In genomic region chr3:35659808-35660207, GRCh38 we compare ENCODE assay signal across 11 cellular contexts. TPM values are rescaled to one million over a fixed set of nuclear protein-coding genes. Genes with fewer than 3 reads are reported as not detected.
DNase-seq lines count a peak whose midpoint lies in the region; ATAC-seq, FAIRE-seq and TF ChIP-seq lines count a peak whose summit lies in the region.
"Had no signal": no experiment of that assay in that cellular context is flagged by ENCODE, and none has a peak within 500 bp of the region (broad histone marks: within the 10 kb centered on the region; RNA-seq: fewer than 3 reads in every experiment).

No MANE protein-coding gene starts in this region.

- POLR2A ChIA-PET in OCI-LY7 (lab: Charles Lee), result interaction anchor here (1.2 to 4.7 kb wide), 3 partner anchors 14 to 211 kb away, joined by 3 to 22 read pairs (median 7); no protein-coding TSS in a partner anchor

- H3K36me3 ChIP-seq in OCI-LY7 (ENCODE audit: insufficient read depth, low read length) (no peaks in the 10 kb centered on the region), sigmoid colon (no peaks in the 10 kb centered on the region)

- CTCF ChIA-PET in OCI-LY7 (lab: Charles Lee; ENCODE audit: unreplicated experiment), result interaction anchor here (0.9 kb wide), 1 partner anchor 177 kb away, joined by 3 read pairs; no protein-coding TSS in a partner anchor

- peak overlapping the region; percentile 95; the same call in 1 of the 2 replicates for H2AFZ ChIP-seq in OCI-LY7 (ENCODE audit: low read length)

- intact Hi-C loops in OCI-LY7 (cut with micrococcal nuclease; ENCODE audit: unreplicated experiment), result loop anchor here (10.0 kb wide), 3 partner anchors 245 to 1645 kb away; no protein-coding TSS in a partner anchor
- intact Hi-C loops in sigmoid colon (cut with DNase I), result no loop called here

- no peak for FAIRE-seq in GM12891 (lab: Jason Lieb, UNC)

- no peaks in the 10 kb centered on the region for H4K20me1 ChIP-seq in OCI-LY7 (ENCODE audit: insufficient read depth, low read length)

- no peaks in the 10 kb centered on the region for H3K9me3 ChIP-seq in OCI-LY7 (ENCODE audit: low read length)
- H3K9me3 ChIP-seq in sigmoid colon, result no peaks in the 10 kb centered on the region

- H3K9me2 ChIP-seq in OCI-LY7 (ENCODE audit: insufficient read depth, low read length), result no peaks in the 10 kb centered on the region

- peaks cover 64% of the 10 kb centered on the region for H3K4me1 ChIP-seq in OCI-LY7 (ENCODE audit: insufficient read depth, low read length, poor library complexity, severe bottlenecking)
- H3K4me1 ChIP-seq in sigmoid colon, result peaks cover 0 to 7% (median 6%) of the 10 kb centered on the region in 4 donors

- TF ChIP-seq CTCF in OCI-LY7 (conservative IDR thresholded peaks at IDR 0.05; ENCODE audit: low read length) (peak; percentile 86), sigmoid colon (IDR thresholded peaks at IDR 0.05) (no peak)

- TF ChIP-seq POLR2A in GM12891 (IDR thresholded peaks at IDR 0.05; ENCODE audit: low read depth, low read length) (no peak), sigmoid colon (IDR thresholded peaks at IDR 0.05) (no peak)

- peak overlapping the region; percentile 55 for H3K4me2 ChIP-seq in OCI-LY7 (ENCODE audit: low read length)

- BruUV-seq in OCI-LY7 (replicated peaks; lab: Mats Ljungman, UMichigan), result no TSS peak

- DNase-seq in A172 (ENCODE audit: low spot score) (peak; percentile 5), OCI-LY7 (ENCODE audit: low spot score) (peak; percentile 86), glomerular visceral epithelial cell (ENCODE audit: extremely low spot score) (peak; percentile 18), GM12891 (ENCODE audit: insufficient read length, low spot score) (no peak), amygdala (lab: John Stamatoyannopoulos, UW) (no peak), sigmoid colon (no peak)
- DNase-seq: activated CD4-positive, alpha-beta T cell treated with anti-CD3 and anti-CD28 coated beads, Interleukin-2, amount 50 U/mL, for 1 hour; effector memory CD8-positive, alpha-beta T cell had no signal

- H3K27me3 ChIP-seq in sigmoid colon, result no peaks in the 10 kb centered on the region

- H3K4me3 ChIP-seq in OCI-LY7 (ENCODE audit: low read depth, low read length, poor library complexity, severe bottlenecking), result no peak overlapping the region
- no peak overlapping the region for H3K4me3 ChIP-seq in sigmoid colon

- no peak for TF ChIP-seq EP300 in sigmoid colon (IDR thresholded peaks at IDR 0.05)

- H3K79me2 ChIP-seq in OCI-LY7 (ENCODE audit: insufficient read depth, low read depth, low read length), result no peaks in the 10 kb centered on the region

- H3K27ac ChIP-seq in OCI-LY7 (ENCODE audit: low read depth, low read length, poor library complexity, severe bottlenecking) (peak overlapping the region; percentile 49), sigmoid colon (no peak overlapping the region)

- ATAC-seq in GM18867 (IDR thresholded peaks at IDR 0.05; ENCODE audit: unreplicated experiment), result peak; percentile 53
- ATAC-seq in GM19463 (IDR thresholded peaks at IDR 0.05; ENCODE audit: unreplicated experiment), result no peak
- ATAC-seq: effector memory CD8-positive, alpha-beta T cell had no signal

TF ChIP-seq in GM12891, 5 proteins besides CTCF, POLR2A, EP300 and RAD21:
- TF ChIP-seq PAX5 (IDR thresholded peaks at IDR 0.05; ENCODE audit: insufficient read depth, low read length, severe bottlenecking), result no peak
- no peak for TF ChIP-seq TAF1 (IDR thresholded peaks at IDR 0.05; ENCODE audit: low read depth, low read length)
- TF ChIP-seq POLR2AphosphoS5 (IDR thresholded peaks at IDR 0.05; ENCODE audit: low read depth, low read length), result no peak
- no peak for TF ChIP-seq SPI1 (IDR thresholded peaks at IDR 0.05; ENCODE audit: low read depth, low read length)
- no peak for TF ChIP-seq POU2F2 (IDR thresholded peaks at IDR 0.05; ENCODE audit: low read depth, low read length)
TF ChIP-seq in GM12891: peak in this region for 0.

RNA-seq across cellular contexts. Expression of gene ARPP21, which starts 20.5 kb away (rescaled TPM):
- total RNA-seq in A172 (2014; rRNA removed; shearing (Covaris generic)), result not detected in 2 replicates
- 0.88 and 1.0 TPM in 2 replicates for total RNA-seq in OCI-LY7 (2014; rRNA removed; shearing (Covaris generic))
- 1.1 and 1.3 TPM in 2 replicates for total RNA-seq in OCI-LY7 (2022)
- polyA plus RNA-seq in GM12891 (2012; ENCODE audit: low read depth, missing spikeins), result not detected
- total RNA-seq in sigmoid colon, result 1 to 10 TPM in 3 of 4 donors, under 1 TPM in 1; 0.83 to 1.9 (median 1.3) TPM
- polyA plus RNA-seq in sigmoid colon, result under 1 TPM in 1 of 3 donors, not detected in 2; 0.51 TPM
- total RNA-seq: M059J had no signal

Comparison
In these comparisons a context has a peak if more than half of its experiments do, and no peak if none do; other contexts are left out.
1. DNase-seq: peak in A172 (single experiment), OCI-LY7 (single experiment) and glomerular visceral epithelial cell (single experiment); none in GM12891 (single experiment), amygdala (0 of 56) and sigmoid colon (single experiment).